28 cellular contexts compared by ENCODE assay signal in genomic region chr17:70109497-70109896, GRCh38. TPM values are rescaled to one million over a fixed set of nuclear protein-coding genes. Genes with fewer than 3 reads are reported as not detected.
DNase-seq lines count a peak whose midpoint lies in the region; ATAC-seq and TF ChIP-seq lines count a peak whose summit lies in the region.
"Had no signal": no experiment of that assay in that cellular context is flagged by ENCODE, and none has a peak within 500 bp of the region (broad histone marks: within the 10 kb centered on the region; RNA-seq: fewer than 3 reads in every experiment).

No MANE protein-coding gene starts in this region.

- no peak overlapping the region for H3K9ac ChIP-seq in neural progenitor cell
- H3K9ac ChIP-seq: SK-N-SH had no signal

- H3K36me3 Mint-ChIP-seq in neural progenitor cell, result no peaks in the 10 kb centered on the region
- H3K36me3 Mint-ChIP-seq in activated CD4-positive, alpha-beta T cell treated with anti-CD3 and anti-CD28 coated beads, Interleukin-2, amount 10 ng/mL, durations not matched to agents 24 days and 14 days (ENCODE audit: low read depth), result no peaks in the 10 kb centered on the region
- H3K36me3 Mint-ChIP-seq: activated naive CD4-positive, alpha-beta T cell treated with anti-CD3 and anti-CD28 coated beads, Interleukin-2, amount 50 U/mL, for 72 hours; memory B cell; natural killer cell had no signal

- no peaks in the 10 kb centered on the region for H4K20me1 ChIP-seq in neural progenitor cell (ENCODE audit: low read depth)

- peaks cover 6% of the 10 kb centered on the region for H3K9me3 Mint-ChIP-seq in neural progenitor cell
- H3K9me3 Mint-ChIP-seq in activated CD4-positive, alpha-beta T cell treated with anti-CD3 and anti-CD28 coated beads, Interleukin-2, amount 10 ng/mL, durations not matched to agents 24 days and 14 days, result peaks cover 3% of the 10 kb centered on the region
- H3K9me3 Mint-ChIP-seq: activated naive CD4-positive, alpha-beta T cell treated with anti-CD3 and anti-CD28 coated beads, Interleukin-2, amount 50 U/mL, for 72 hours; activated T-helper 1 cell treated with anti-CD3 and anti-CD28 coated beads, Interleukin-12 subunit alpha, Interleukin-12 subunit beta, Interleukin-2, Interleukin-4 antibody, amounts not matched to agents 30 ng/mL and 10 ng/mL and 1 ng/mL, durations not matched to agents 14 hours and 24 hours and 36 hours; memory B cell; stimulated activated naive CD8-positive, alpha-beta T cell treated with anti-CD3 and anti-CD28 coated beads, Interleukin-15, amount 100 ng/mL, for 72 hours had no signal

- H3K4me1 Mint-ChIP-seq in neural progenitor cell, result peaks cover 21% of the 10 kb centered on the region
- H3K4me1 Mint-ChIP-seq in activated CD4-positive, alpha-beta T cell treated with anti-CD3 and anti-CD28 coated beads, Interleukin-2, amount 10 ng/mL, durations not matched to agents 24 days and 14 days, result peaks cover 2% of the 10 kb centered on the region
- H3K4me1 Mint-ChIP-seq: memory B cell; natural killer cell; stimulated activated naive CD8-positive, alpha-beta T cell treated with anti-CD3 and anti-CD28 coated beads, Interleukin-15, amount 100 ng/mL, for 72 hours had no signal

- H3K4me2 ChIP-seq in neural progenitor cell, result no peak overlapping the region
- H3K4me2 ChIP-seq: hepatocyte, SK-N-SH had no signal

- H3K27me3 ChIP-seq in heart left ventricle (no peaks in the 10 kb centered on the region), right atrium auricular region (no peaks in the 10 kb centered on the region), neural progenitor cell (no peaks in the 10 kb centered on the region), uterus (no peaks in the 10 kb centered on the region)
- H3K27me3 ChIP-seq: hepatocyte, upper lobe of left lung had no signal

- H3K27me3 Mint-ChIP-seq in neural progenitor cell (ENCODE audit: insufficient read depth, low read depth), result peaks cover 3% of the 10 kb centered on the region
- peaks cover 2% of the 10 kb centered on the region for H3K27me3 Mint-ChIP-seq in activated CD4-positive, alpha-beta T cell treated with anti-CD3 and anti-CD28 coated beads, Interleukin-2, amount 10 ng/mL, durations not matched to agents 24 days and 14 days

- ATAC-seq in heart left ventricle (peak in 3 of 4 donors; percentile 59 to 73 (median 61)), GM19455 (IDR thresholded peaks at IDR 0.05; ENCODE audit: unreplicated experiment) (no peak), HG02840 (IDR thresholded peaks at IDR 0.05; ENCODE audit: low FRiP score, unreplicated experiment) (no peak)
- ATAC-seq: activated naive CD4-positive, alpha-beta T cell treated with anti-CD3 and anti-CD28 coated beads, Interleukin-2, amount 50 U/mL, for 72 hours; effector memory CD8-positive, alpha-beta T cell; HCT116; natural killer cell; stimulated activated naive CD8-positive, alpha-beta T cell treated with anti-CD3 and anti-CD28 coated beads, Interleukin-15, amount 100 ng/mL, for 72 hours had no signal

- DNase-seq in heart left ventricle (peak in 2 of 5 donors; percentile 20 to 24), right atrium auricular region (ENCODE audit: low spot score) (no peak), fibroblast of gingiva (ENCODE audit: low read depth) (peak; percentile 27), neural progenitor cell (ENCODE audit: low spot score) (no peak), uterus (peak in 1 of 2 donors; percentile 18)
- no peak for DNase-seq in activated CD4-positive, alpha-beta T cell treated with anti-CD3 and anti-CD28 coated beads, Interleukin-2, amount 10 ng/mL, durations not matched to agents 24 days and 14 days
- DNase-seq: activated CD4-positive, CD25-positive, alpha-beta regulatory T cell treated with anti-CD3 and anti-CD28 coated beads, Interleukin-2, amount 50 U/mL, for 72 hours; AML-193; effector memory CD8-positive, alpha-beta T cell; Karpas-422; natural killer cell; NCI-H1092 treated with DMSO at 0.1 percent for 48 hours; NCI-H2029; posterior cingulate gyrus; SK-N-SH; stimulated activated CD4-positive, alpha-beta T cell treated with anti-CD3 and anti-CD28 coated beads, Interleukin-4, amount 100 ng/mL, for 4 hours; stimulated activated naive CD8-positive, alpha-beta T cell treated with anti-CD3 and anti-CD28 coated beads, Interleukin-15, amount 100 ng/mL, for 72 hours; upper lobe of left lung had no signal

- H3K4me1 ChIP-seq in heart left ventricle (peaks cover 0 to 21% (median 8%) of the 10 kb centered on the region in 12 donors), right atrium auricular region (peaks cover 0 to 11% of the 10 kb centered on the region in 2 donors), neural progenitor cell (no peaks in the 10 kb centered on the region), uterus (no peaks in the 10 kb centered on the region)
- H3K4me1 ChIP-seq: upper lobe of left lung had no signal

- TF ChIP-seq CTCF in heart left ventricle (IDR thresholded peaks at IDR 0.05) (no peak), right atrium auricular region (IDR thresholded peaks at IDR 0.05) (no peak), neural progenitor cell (IDR thresholded peaks at IDR 0.05) (no peak), uterus (IDR thresholded peaks at IDR 0.05) (no peak)

- peak overlapping the region; percentile 50 for H3K27ac Mint-ChIP-seq in neural progenitor cell
- H3K27ac Mint-ChIP-seq in activated CD4-positive, alpha-beta T cell treated with anti-CD3 and anti-CD28 coated beads, Interleukin-2, amount 10 ng/mL, durations not matched to agents 24 days and 14 days, result no peak overlapping the region
- H3K27ac Mint-ChIP-seq: activated T-helper 1 cell treated with anti-CD3 and anti-CD28 coated beads, Interleukin-12 subunit alpha, Interleukin-12 subunit beta, Interleukin-2, Interleukin-4 antibody, amounts not matched to agents 30 ng/mL and 10 ng/mL and 1 ng/mL, durations not matched to agents 14 hours and 24 hours and 36 hours; effector memory CD8-positive, alpha-beta T cell; memory B cell; natural killer cell; stimulated activated naive CD8-positive, alpha-beta T cell treated with anti-CD3 and anti-CD28 coated beads, Interleukin-15, amount 100 ng/mL, for 72 hours had no signal

- no peaks in the 10 kb centered on the region for H3K9me3 ChIP-seq in heart left ventricle
- H3K9me3 ChIP-seq in right atrium auricular region, result no peaks in the 10 kb centered on the region
- no peaks in the 10 kb centered on the region for H3K9me3 ChIP-seq in neural progenitor cell (ENCODE audit: low read depth)
- H3K9me3 ChIP-seq in uterus, result no peaks in the 10 kb centered on the region
- H3K9me3 ChIP-seq: SK-N-SH, upper lobe of left lung had no signal

- no peak overlapping the region for H3K4me3 Mint-ChIP-seq in neural progenitor cell
- H3K4me3 Mint-ChIP-seq in activated CD4-positive, alpha-beta T cell treated with anti-CD3 and anti-CD28 coated beads, Interleukin-2, amount 10 ng/mL, durations not matched to agents 24 days and 14 days, result no peak overlapping the region
- H3K4me3 Mint-ChIP-seq: activated T-helper 1 cell treated with anti-CD3 and anti-CD28 coated beads, Interleukin-12 subunit alpha, Interleukin-12 subunit beta, Interleukin-2, Interleukin-4 antibody, amounts not matched to agents 30 ng/mL and 10 ng/mL and 1 ng/mL, durations not matched to agents 14 hours and 24 hours and 36 hours; effector memory CD8-positive, alpha-beta T cell; memory B cell; natural killer cell; stimulated activated naive CD8-positive, alpha-beta T cell treated with anti-CD3 and anti-CD28 coated beads, Interleukin-15, amount 100 ng/mL, for 72 hours had no signal

- H3K4me3 ChIP-seq in heart left ventricle (no peak overlapping the region), right atrium auricular region (no peak overlapping the region), neural progenitor cell (no peak overlapping the region), uterus (no peak overlapping the region)
- H3K4me3 ChIP-seq: hepatocyte, upper lobe of left lung had no signal

- no peaks in the 10 kb centered on the region for H3F3A ChIP-seq in neural progenitor cell (ENCODE audit: low read depth)

- H3K36me3 ChIP-seq in heart left ventricle (no peaks in the 10 kb centered on the region), right atrium auricular region (no peaks in the 10 kb centered on the region), neural progenitor cell (no peaks in the 10 kb centered on the region), uterus (no peaks in the 10 kb centered on the region)
- H3K36me3 ChIP-seq: upper lobe of left lung had no signal

- intact Hi-C loops in heart left ventricle (cut with DNase I), result no loop called here
- intact Hi-C loops in uterus (cut with DNase I; ENCODE audit: low total_unique reads), result no loop called here
- intact Hi-C loops in activated CD4-positive, alpha-beta T cell treated with anti-CD3 and anti-CD28 coated beads, Interleukin-2, amount 10 ng/mL, durations not matched to agents 24 days and 14 days (cut with micrococcal nuclease), result no loop called here

- H3K27ac ChIP-seq in heart left ventricle (peak overlapping the region in 9 of 12 donors; percentile 2 to 54 (median 38)), right atrium auricular region (peak overlapping the region in 1 of 2 donors; percentile 31), neural progenitor cell (no peak overlapping the region), uterus (peak overlapping the region; percentile 6 to 39)
- H3K27ac ChIP-seq: 22Rv1, hepatocyte had no signal

- WGBS in heart left ventricle, 4 donors, result 31 to 51% (median 33%) methylated on average over 3 of the region's 3 CpGs

- no peak overlapping the region for H2AFZ ChIP-seq in neural progenitor cell (replicated peaks)
- H2AFZ ChIP-seq: hepatocyte had no signal

- TF ChIP-seq POLR2A in heart left ventricle (IDR thresholded peaks at IDR 0.05) (no peak), uterus (IDR thresholded peaks at IDR 0.05) (no peak)

- no peaks in the 10 kb centered on the region for H3K79me2 ChIP-seq in neural progenitor cell (ENCODE audit: low read depth)
- H3K79me2 ChIP-seq: hepatocyte had no signal

RNA-seq across cellular contexts. Expression of gene KCNJ16, which starts 34.5 kb away (rescaled TPM):
- total RNA-seq in heart left ventricle (under 1 TPM in 1 of 9 donors, not detected in 8; 0.34 TPM), right atrium auricular region (under 1 TPM in 1 of 2 donors, not detected in 1; 0.59 TPM), neural progenitor cell (ENCODE audit: low replicate concordance) (not detected in 2 replicates), uterus (1 to 10 TPM in 2 of 4 donors, not detected in 2; 2.4 TPM)
- polyA plus RNA-seq in heart left ventricle, result under 1 TPM in 1 of 2 donors, not detected in 1; 0.04 TPM
- total RNA-seq in activated CD4-positive, alpha-beta T cell treated with anti-CD3 and anti-CD28 coated beads, Interleukin-2, amount 10 ng/mL, durations not matched to agents 24 days and 14 days, result not detected in 2 replicates
- total RNA-seq: activated naive CD4-positive, alpha-beta T cell treated with anti-CD3 and anti-CD28 coated beads, Interleukin-2, amount 50 U/mL, for 72 hours; activated T-helper 1 cell treated with anti-CD3 and anti-CD28 coated beads, Interleukin-12 subunit alpha, Interleukin-12 subunit beta, Interleukin-2, Interleukin-4 antibody, amounts not matched to agents 30 ng/mL and 10 ng/mL and 1 ng/mL, durations not matched to agents 14 hours and 24 hours and 36 hours; fibroblast of lung; natural killer cell; RPMI7951 had no signal
- polyA plus RNA-seq: fibroblast of lung, SK-N-SH had no signal

RNA-seq across cellular contexts. Expression of gene KCNJ2, which starts 59.8 kb away (rescaled TPM):
- total RNA-seq in heart left ventricle, result 10 to 100 TPM; 28.8 to 60.7 (median 48.8) TPM
- 10 to 100 TPM in 1 of 2 donors, 1 to 10 TPM in 1; 7.1 to 24.7 TPM for polyA plus RNA-seq in heart left ventricle
- total RNA-seq in right atrium auricular region, result 10 to 100 TPM in 1 of 2 donors, 1 to 10 TPM in 1; 7.2 to 10.7 TPM
- total RNA-seq in neural progenitor cell (ENCODE audit: low replicate concordance), result 0.62 and 1.1 TPM in 2 replicates
- 10 to 100 TPM in 1 of 4 donors, 1 to 10 TPM in 2, under 1 TPM in 1; 0.51 to 11.6 (median 5.0) TPM for total RNA-seq in uterus
- not detected in 2 replicates for total RNA-seq in activated CD4-positive, alpha-beta T cell treated with anti-CD3 and anti-CD28 coated beads, Interleukin-2, amount 10 ng/mL, durations not matched to agents 24 days and 14 days
- total RNA-seq: activated T-helper 1 cell treated with anti-CD3 and anti-CD28 coated beads, Interleukin-12 subunit alpha, Interleukin-12 subunit beta, Interleukin-2, Interleukin-4 antibody, amounts not matched to agents 30 ng/mL and 10 ng/mL and 1 ng/mL, durations not matched to agents 14 hours and 24 hours and 36 hours had no signal

Comparison
In these comparisons a context has a peak if more than half of its experiments do, and no peak if none do; other contexts are left out.
1. ATAC-seq: peak in heart left ventricle (3 of 4); none in GM19455 (single experiment) and HG02840 (single experiment).